In the genomic region with DNA sequence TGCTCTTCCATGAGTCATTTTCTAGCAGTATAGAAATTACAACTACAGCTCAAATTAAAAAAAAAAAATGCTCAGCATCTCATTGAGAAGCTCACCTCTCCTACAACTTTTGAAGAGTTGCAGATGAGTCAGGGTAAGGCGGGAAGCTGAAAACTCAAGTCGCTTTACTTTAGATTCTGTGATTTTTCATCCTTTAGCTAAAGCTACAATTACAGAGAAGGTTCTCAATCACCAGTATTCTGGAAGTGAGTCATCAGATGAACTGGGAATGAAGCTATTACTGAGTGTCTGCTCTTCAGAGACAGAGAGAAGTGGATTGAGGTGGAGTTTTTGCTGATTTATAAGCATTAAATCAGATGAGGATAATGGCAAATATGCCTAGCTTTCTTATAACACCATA, we compare ENCODE assay signal across 29 cellular contexts.
DNase-seq lines count a peak whose midpoint lies in the region; ATAC-seq, FAIRE-seq and TF ChIP-seq lines count a peak whose summit lies in the region.
"Had no signal": no experiment of that assay in that cellular context is flagged by ENCODE, and none has a peak within 500 bp of the region (broad histone marks: within the 10 kb centered on the region; RNA-seq: fewer than 3 reads in every experiment).

No MANE protein-coding gene starts in this region.

- H3K4me2 ChIP-seq in astrocyte (ENCODE audit: low read length) (no peak overlapping the region), parathyroid adenoma (ENCODE audit: low read length) (no peak overlapping the region)
- H3K4me2 ChIP-seq: hepatocyte had no signal

- H3K36me3 Mint-ChIP-seq in astrocyte (ENCODE audit: low read depth, unreplicated experiment) = no peaks in the 10 kb centered on the region
- H3K36me3 Mint-ChIP-seq: memory B cell had no signal

- H3K4me1 ChIP-seq in astrocyte (ENCODE audit: insufficient read depth, low read length) (no peaks in the 10 kb centered on the region), parathyroid adenoma (no peaks in the 10 kb centered on the region)
- H3K4me1 ChIP-seq: prostate gland had no signal

- H3K27me3 Mint-ChIP-seq in astrocyte (ENCODE audit: low read depth, unreplicated experiment) = no peaks in the 10 kb centered on the region
- H3K27me3 Mint-ChIP-seq: activated CD8-positive, alpha-beta T cell treated with anti-CD3 and anti-CD28 coated beads for 36 hours; activated T-helper 17 cell treated with anti-CD3 and anti-CD28 coated beads, Interleukin-2, amount 50 U/mL, for 72 hours; effector memory CD8-positive, alpha-beta T cell had no signal

- H4K20me1 ChIP-seq in astrocyte (ENCODE audit: insufficient read depth, low read length) = no peaks in the 10 kb centered on the region

- H3K27ac ChIP-seq in astrocyte (ENCODE audit: low read depth, low read length) (no peak overlapping the region), parathyroid adenoma (no peak overlapping the region)
- H3K27ac ChIP-seq: cardiac muscle cell, coronary artery, esophagus muscularis mucosa, hepatocyte, neutrophil, prostate gland, SK-N-MC had no signal

- H3K27ac Mint-ChIP-seq in astrocyte (ENCODE audit: unreplicated experiment) = peak overlapping the region; percentile 41
- H3K27ac Mint-ChIP-seq: activated CD8-positive, alpha-beta T cell treated with anti-CD3 and anti-CD28 coated beads for 36 hours; activated naive CD4-positive, alpha-beta T cell treated with anti-CD3 and anti-CD28 coated beads, Interleukin-2, amount 50 U/mL, for 72 hours; activated T-helper 17 cell treated with anti-CD3 and anti-CD28 coated beads, Interleukin-2, amount 50 U/mL, for 72 hours; effector memory CD8-positive, alpha-beta T cell; memory B cell had no signal

- H3K27me3 ChIP-seq in astrocyte (ENCODE audit: insufficient read depth, low read length) = no peaks in the 10 kb centered on the region
- H3K27me3 ChIP-seq in parathyroid adenoma (ENCODE audit: control insufficient read depth, insufficient read depth, low read length) = no peaks in the 10 kb centered on the region
- H3K27me3 ChIP-seq: cardiac muscle cell, esophagus muscularis mucosa, hepatocyte, neutrophil had no signal

- no peaks in the 10 kb centered on the region for H3K36me3 ChIP-seq in astrocyte (ENCODE audit: insufficient read depth, low read length)
- no peaks in the 10 kb centered on the region for H3K36me3 ChIP-seq in parathyroid adenoma (ENCODE audit: control insufficient read depth, insufficient read depth, low read length)
- H3K36me3 ChIP-seq: cardiac muscle cell, esophagus muscularis mucosa, neutrophil, prostate gland had no signal

- FAIRE-seq in G401.6 (lab: Jason Lieb, UNC) (peak; percentile 25), astrocyte (lab: Jason Lieb, UNC) (no peak)
- FAIRE-seq: frontal cortex, H1, RCC 7860, urothelium cell line had no signal

- peak; percentile 87 for DNase-seq in M059J (ENCODE audit: low read depth)
- peak; percentile 26 for DNase-seq in astrocyte (ENCODE audit: low read depth)
- no peak for DNase-seq in activated naive CD4-positive, alpha-beta T cell (lab: John Stamatoyannopoulos, UW)
- DNase-seq in MV-4-11 (lab: John Stamatoyannopoulos, UW) = no peak
- no peak for DNase-seq in stimulated activated CD4-positive, alpha-beta T cell treated with anti-CD3 and anti-CD28 coated beads, Interleukin-2, amount 100 ng/mL, for 48 hours
- DNase-seq: activated CD8-positive, alpha-beta T cell treated with anti-CD3 and anti-CD28 coated beads for 36 hours; effector memory CD8-positive, alpha-beta T cell; KG1; NCI-H1436; NCI-H510A treated with DMSO at 0.1 percent for 48 hours; stimulated activated CD4-positive, alpha-beta T cell treated with anti-CD3 and anti-CD28 coated beads, Interleukin-15, amount 100 ng/mL, for 24 hours; stimulated activated naive CD4-positive, alpha-beta T cell had no signal

- H3K9me3 ChIP-seq in astrocyte (ENCODE audit: insufficient read depth, low read depth, low read length) (no peaks in the 10 kb centered on the region), parathyroid adenoma (ENCODE audit: control insufficient read depth, low read length) (no peaks in the 10 kb centered on the region)
- H3K9me3 ChIP-seq: esophagus muscularis mucosa, neutrophil, prostate gland had no signal

- no peaks in the 10 kb centered on the region for H3K79me2 ChIP-seq in astrocyte (ENCODE audit: insufficient read depth, low read length)
- H3K79me2 ChIP-seq in parathyroid adenoma = no peaks in the 10 kb centered on the region
- H3K79me2 ChIP-seq: hepatocyte had no signal

- TF ChIP-seq CTCF in astrocyte (IDR thresholded peaks at IDR 0.05; ENCODE audit: insufficient read depth, low read depth, low read length) (no peak), parathyroid adenoma (IDR thresholded peaks at IDR 0.05) (no peak)

- H3K9me3 Mint-ChIP-seq in astrocyte (ENCODE audit: unreplicated experiment) = no peaks in the 10 kb centered on the region
- H3K9me3 Mint-ChIP-seq: activated T-helper 17 cell treated with anti-CD3 and anti-CD28 coated beads, Interleukin-2, amount 50 U/mL, for 72 hours had no signal

- no peak for ATAC-seq in GM21528 (IDR thresholded peaks at IDR 0.05; ENCODE audit: low FRiP score, unreplicated experiment)
- ATAC-seq: activated CD8-positive, alpha-beta T cell treated with anti-CD3 and anti-CD28 coated beads for 36 hours; activated naive CD4-positive, alpha-beta T cell treated with anti-CD3 and anti-CD28 coated beads, Interleukin-2, amount 50 U/mL, for 72 hours; activated T-helper 17 cell treated with anti-CD3 and anti-CD28 coated beads, Interleukin-2, amount 50 U/mL, for 72 hours; effector memory CD8-positive, alpha-beta T cell had no signal

- H3K4me3 ChIP-seq in astrocyte (ENCODE audit: insufficient read depth, low read depth, low read length) (no peak overlapping the region), parathyroid adenoma (ENCODE audit: low read depth, low read length) (no peak overlapping the region)
- H3K4me3 ChIP-seq: cardiac muscle cell, coronary artery, esophagus muscularis mucosa, hepatocyte, prostate gland, SK-N-MC had no signal

- H3K9ac ChIP-seq in astrocyte (ENCODE audit: low read length) (no peak overlapping the region), parathyroid adenoma (no peak overlapping the region)

- H2AFZ ChIP-seq in astrocyte (ENCODE audit: low read depth, low read length) (no peak overlapping the region), parathyroid adenoma (peak overlapping the region; percentile 67)
- H2AFZ ChIP-seq: hepatocyte had no signal

- H3K4me1 Mint-ChIP-seq in astrocyte (ENCODE audit: low read depth, unreplicated experiment) = peaks cover 17% of the 10 kb centered on the region
- H3K4me1 Mint-ChIP-seq: activated T-helper 17 cell treated with anti-CD3 and anti-CD28 coated beads, Interleukin-2, amount 50 U/mL, for 72 hours; memory B cell had no signal

- peak overlapping the region; percentile 4 for H3K4me3 Mint-ChIP-seq in astrocyte (ENCODE audit: unreplicated experiment)
- H3K4me3 Mint-ChIP-seq: activated CD8-positive, alpha-beta T cell treated with anti-CD3 and anti-CD28 coated beads for 36 hours; activated T-helper 17 cell treated with anti-CD3 and anti-CD28 coated beads, Interleukin-2, amount 50 U/mL, for 72 hours; effector memory CD8-positive, alpha-beta T cell; memory B cell had no signal

Comparison
In these comparisons a context has a peak if more than half of its experiments do, and no peak if none do; other contexts are left out.
1. DNase-seq: peak in M059J (single experiment) and astrocyte (single experiment); none in activated naive CD4-positive, alpha-beta T cell (0 of 4), MV-4-11 (single experiment) and stimulated activated CD4-positive, alpha-beta T cell treated with anti-CD3 and anti-CD28 coated beads, Interleukin-2, amount 100 ng/mL, for 48 hours (0 of 2).